13 cellular contexts compared by ENCODE assay signal in genomic region chr15:101348643-101349496, GRCh38. TPM values are rescaled to one million over a fixed set of nuclear protein-coding genes. Genes with fewer than 3 reads are reported as not detected.
DNase-seq lines count a peak whose midpoint lies in the region; ATAC-seq and TF ChIP-seq lines count a peak whose summit lies in the region.
"Had no signal": no experiment of that assay in that cellular context is flagged by ENCODE, and none has a peak within 500 bp of the region (broad histone marks: within the 10 kb centered on the region; RNA-seq: fewer than 3 reads in every experiment).

No MANE protein-coding gene starts in this region.

- H3K4me1 ChIP-seq in mucosa of descending colon (ENCODE audit: low read depth) = no peaks in the 10 kb centered on the region
- H3K4me1 ChIP-seq in CD4-positive, alpha-beta memory T cell (ENCODE audit: insufficient read depth, low read length) = no peaks in the 10 kb centered on the region

- H3K27me3 Mint-ChIP-seq in CD4-positive, alpha-beta memory T cell = peaks cover 20 to 28% of the 10 kb centered on the region in 2 donors
- peaks cover 43% of the 10 kb centered on the region for H3K27me3 Mint-ChIP-seq in activated T-cell treated with anti-CD3 and anti-CD28 coated beads, Interleukin-2, amount 50 U/mL, for 72 hours (ENCODE audit: low read depth)

- peaks cover 0 to 3% (median 0%) of the 10 kb centered on the region in 8 donors for H3K9me3 Mint-ChIP-seq in CD4-positive, alpha-beta memory T cell
- no peaks in the 10 kb centered on the region for H3K9me3 Mint-ChIP-seq in activated T-cell treated with anti-CD3 and anti-CD28 coated beads, Interleukin-2, amount 50 U/mL, for 72 hours

- POLR2A ChIA-PET in CD4-positive, alpha-beta memory T cell (lab: Charles Lee; ENCODE audit: partially characterized antibody) = no interaction called here

- no peak overlapping the region for H3K27ac Mint-ChIP-seq in CD4-positive, alpha-beta memory T cell
- no peak overlapping the region for H3K27ac Mint-ChIP-seq in activated T-cell treated with anti-CD3 and anti-CD28 coated beads, Interleukin-2, amount 50 U/mL, for 72 hours
- H3K27ac Mint-ChIP-seq: nephron progenitor cell had no signal

- no peaks in the 10 kb centered on the region for H3K36me3 ChIP-seq in mucosa of descending colon (ENCODE audit: low read depth)
- H3K36me3 ChIP-seq in CD4-positive, alpha-beta memory T cell (ENCODE audit: insufficient read depth, low read length) = no peaks in the 10 kb centered on the region

- DNase-seq in Right ventricle myocardium superior (peak; percentile 57), cardiac septum (ENCODE audit: low spot score) (no peak), fibroblast of pulmonary artery (ENCODE audit: low read depth) (peak; percentile 20), mucosa of descending colon (peak in 1 of 3 donors; percentile 30), DMS114 treated with DMSO at 0.1 percent for 48 hours (lab: John Stamatoyannopoulos, UW; ENCODE audit: unreplicated experiment) (no peak), RPMI8226 (no peak)
- DNase-seq in CD4-positive, alpha-beta memory T cell = no peak
- no peak for DNase-seq in activated T-cell treated with anti-CD3 and anti-CD28 coated beads, Interleukin-2, amount 50 U/mL, for 72 hours
- DNase-seq: activated CD4-positive, alpha-beta T cell treated with anti-CD3 and anti-CD28 coated beads for 48 hours; amniotic stem cell; NCI-H1436; NCI-H446 treated with DMSO at 0.1 percent for 48 hours; nephron progenitor cell had no signal

- H3K4me3 ChIP-seq in fibroblast of pulmonary artery (replicated peaks; ENCODE audit: low read depth, low read length) = no peak overlapping the region
- no peak overlapping the region for H3K4me3 ChIP-seq in mucosa of descending colon
- no peak overlapping the region for H3K4me3 ChIP-seq in CD4-positive, alpha-beta memory T cell (ENCODE audit: low read length in 2 of 2)

- H3K4me3 Mint-ChIP-seq in CD4-positive, alpha-beta memory T cell = no peak overlapping the region
- H3K4me3 Mint-ChIP-seq in activated T-cell treated with anti-CD3 and anti-CD28 coated beads, Interleukin-2, amount 50 U/mL, for 72 hours = no peak overlapping the region
- H3K4me3 Mint-ChIP-seq: nephron progenitor cell had no signal

- H3K27me3 ChIP-seq in CD4-positive, alpha-beta memory T cell (ENCODE audit: insufficient read depth, low read length) = peaks cover 4% of the 10 kb centered on the region

- CTCF ChIA-PET in CD4-positive, alpha-beta memory T cell (lab: Charles Lee; ENCODE audit: partially characterized antibody) = interaction anchor here (1.4 kb wide), 1 partner anchor 16 kb away, joined by 3 read pairs; no protein-coding TSS in a partner anchor

- no peaks in the 10 kb centered on the region for H3K36me3 Mint-ChIP-seq in CD4-positive, alpha-beta memory T cell
- no peaks in the 10 kb centered on the region for H3K36me3 Mint-ChIP-seq in activated T-cell treated with anti-CD3 and anti-CD28 coated beads, Interleukin-2, amount 50 U/mL, for 72 hours (ENCODE audit: insufficient read depth in 2 of 2)

- TF ChIP-seq CTCF in fibroblast of pulmonary artery (IDR thresholded peaks at IDR 0.05; ENCODE audit: low read length, missing control alignments) = no peak
- TF ChIP-seq CTCF in mucosa of descending colon (IDR thresholded peaks at IDR 0.05) = no peak

- no peaks in the 10 kb centered on the region for H3K9me3 ChIP-seq in mucosa of descending colon
- H3K9me3 ChIP-seq in CD4-positive, alpha-beta memory T cell (ENCODE audit: control insufficient read depth in 1 of 2, low read length in 2 of 2) = no peaks in the 10 kb centered on the region

- intact Hi-C loops in Right ventricle myocardium superior (cut with DNase I) = no loop called here
- intact Hi-C loops in cardiac septum (cut with DNase I) = no loop called here
- intact Hi-C loops in mucosa of descending colon (cut with DNase I, micrococcal nuclease) = no loop called here
- intact Hi-C loops in CD4-positive, alpha-beta memory T cell (cut with micrococcal nuclease) = no loop called here

- H3K4me1 Mint-ChIP-seq in CD4-positive, alpha-beta memory T cell = no peaks in the 10 kb centered on the region
- H3K4me1 Mint-ChIP-seq in activated T-cell treated with anti-CD3 and anti-CD28 coated beads, Interleukin-2, amount 50 U/mL, for 72 hours (ENCODE audit: low read depth) = no peaks in the 10 kb centered on the region

- ATAC-seq in Right ventricle myocardium superior (ENCODE audit: poor library complexity) = peak; percentile 54
- peak; percentile 89 for ATAC-seq in mucosa of descending colon
- ATAC-seq in activated T-cell treated with anti-CD3 and anti-CD28 coated beads, Interleukin-2, amount 50 U/mL, for 72 hours (replicated peaks in 1 of 2) = no peak

- no peak overlapping the region for H3K27ac ChIP-seq in CD4-positive, alpha-beta memory T cell (ENCODE audit: low read depth, low read length)

RNA-seq across cellular contexts. Expression of gene SNRPA1, which starts 53.8 kb away (rescaled TPM):
- 27.9 TPM for total RNA-seq in Right ventricle myocardium superior
- 26.0 TPM for total RNA-seq in cardiac septum
- total RNA-seq in mucosa of descending colon = 10 to 100 TPM; 41.5 to 55.1 (median 52.1) TPM
- 100 to 1,000 TPM in 1 of 2 experiments, 10 to 100 TPM in 1; 90.5 to 100 TPM for total RNA-seq in CD4-positive, alpha-beta memory T cell
- polyA plus RNA-seq in CD4-positive, alpha-beta memory T cell = 10 to 100 TPM; 76.6 to 82.0 TPM
- 100 to 1,000 TPM; 132 to 141 TPM for total RNA-seq in activated T-cell treated with anti-CD3 and anti-CD28 coated beads, Interleukin-2, amount 50 U/mL, for 72 hours

Comparison
In these comparisons a context has a peak if more than half of its experiments do, and no peak if none do; other contexts are left out.
1. DNase-seq: peak in Right ventricle myocardium superior (single experiment) and fibroblast of pulmonary artery (single experiment); none in cardiac septum (single experiment), CD4-positive, alpha-beta memory T cell (0 of 5), DMS114 treated with DMSO at 0.1 percent for 48 hours (single experiment), RPMI8226 (single experiment) and activated T-cell treated with anti-CD3 and anti-CD28 coated beads, Interleukin-2, amount 50 U/mL, for 72 hours (0 of 2).
2. ATAC-seq: peak in Right ventricle myocardium superior (single experiment) and mucosa of descending colon (single experiment); none in activated T-cell treated with anti-CD3 and anti-CD28 coated beads, Interleukin-2, amount 50 U/mL, for 72 hours (0 of 2).